In genomic region chr20:52974155-52974554, GRCh38 we compare ENCODE assay signal across 9 cellular contexts. TPM values are rescaled to one million over a fixed set of nuclear protein-coding genes. Genes with fewer than 3 reads are reported as not detected.
DNase-seq lines count a peak whose midpoint lies in the region; ATAC-seq lines count a peak whose summit lies in the region.
"Had no signal": no experiment of that assay in that cellular context is flagged by ENCODE, and none has a peak within 500 bp of the region (broad histone marks: within the 10 kb centered on the region; RNA-seq: fewer than 3 reads in every experiment).

No MANE protein-coding gene starts in this region.

- H3K9me3 ChIP-seq in mesodermal cell (ENCODE audit: control insufficient read depth, low read length), result no peaks in the 10 kb centered on the region
- peaks cover 0 to 4% of the 10 kb centered on the region in 2 donors for H3K9me3 ChIP-seq in stomach smooth muscle (ENCODE audit: control insufficient read depth in 2 of 2, low read length in 2 of 2)

- no peak overlapping the region for H3K27ac ChIP-seq in mesodermal cell (ENCODE audit: low read depth, low read length, severe bottlenecking)
- H3K27ac ChIP-seq in stomach smooth muscle (ENCODE audit: low read length), result no peak overlapping the region

- POLR2A ChIA-PET in activated CD4-positive, alpha-beta T cell treated with anti-CD3 and anti-CD28 coated beads for 36 hours (lab: Charles Lee), result interaction anchor here (1.1 to 3.0 kb wide), 8 partner anchors 27 to 926 kb away, joined by 4 to 30 read pairs (median 10); no protein-coding TSS in a partner anchor

- H3K4me1 ChIP-seq in mesodermal cell (ENCODE audit: control insufficient read depth, insufficient read depth, low read length, poor library complexity, severe bottlenecking) (no peaks in the 10 kb centered on the region), stomach smooth muscle (ENCODE audit: control insufficient read depth, insufficient read depth, low read length) (peaks cover 3% of the 10 kb centered on the region)

- H3K9ac ChIP-seq in stomach smooth muscle (ENCODE audit: low read length in 2 of 2), result peak overlapping the region in 1 of 2 donors; percentile 34

- peaks cover 8 to 14% of the 10 kb centered on the region in 2 donors for H3K27me3 ChIP-seq in stomach smooth muscle (ENCODE audit: control insufficient read depth in 1 of 2, insufficient read depth in 2 of 2, low read length in 2 of 2)

- H3K36me3 ChIP-seq in mesodermal cell (ENCODE audit: control insufficient read depth, insufficient read depth, low read length) (no peaks in the 10 kb centered on the region), stomach smooth muscle (ENCODE audit: control insufficient read depth in 2 of 2, insufficient read depth in 2 of 2, low read length in 2 of 2) (no peaks in the 10 kb centered on the region)

- H3K36me3 Mint-ChIP-seq in activated CD4-positive, alpha-beta T cell treated with anti-CD3 and anti-CD28 coated beads for 36 hours (ENCODE audit: low read depth), result peaks cover 25% of the 10 kb centered on the region

- DNase-seq in activated CD4-positive, alpha-beta T cell treated with anti-CD3 and anti-CD28 coated beads for 36 hours, result peak; percentile 68
- no peak for DNase-seq in activated CD4-positive, alpha-beta T cell treated with anti-CD3 and anti-CD28 coated beads for 1 hour
- DNase-seq in activated naive CD4-positive, alpha-beta T cell treated with anti-CD3 and anti-CD28 coated beads, Interleukin-2, amount 50 U/mL, for 16 hours, result peak; percentile 41
- DNase-seq in T1000 (lab: John Stamatoyannopoulos, UW), result no peak
- no peak for DNase-seq in NCI-H1436 (lab: John Stamatoyannopoulos, UW)
- DNase-seq in DMS 273 treated with DMSO at 0.1 percent for 48 hours (lab: John Stamatoyannopoulos, UW), result no peak

- intact Hi-C loops in activated CD4-positive, alpha-beta T cell treated with anti-CD3 and anti-CD28 coated beads for 36 hours (cut with DNase I, micrococcal nuclease), result loop anchor here (1.0 to 10.0 kb wide), 14 partner anchors 27 to 971 kb away; no protein-coding TSS in a partner anchor

- no peaks in the 10 kb centered on the region for H3K9me3 Mint-ChIP-seq in activated CD4-positive, alpha-beta T cell treated with anti-CD3 and anti-CD28 coated beads for 36 hours (ENCODE audit: low read depth)

- H3K4me3 ChIP-seq in mesodermal cell (ENCODE audit: extremely low read depth, insufficient read depth, low read length, poor library complexity, severe bottlenecking), result peak overlapping the region; percentile 53
- H3K4me3 ChIP-seq in stomach smooth muscle (ENCODE audit: low read length in 2 of 2), result peak overlapping the region; percentile 13 to 73

- peak; percentile 45 for ATAC-seq in activated CD4-positive, alpha-beta T cell treated with anti-CD3 and anti-CD28 coated beads for 36 hours

- peak overlapping the region; percentile 94 for H3K27ac Mint-ChIP-seq in activated CD4-positive, alpha-beta T cell treated with anti-CD3 and anti-CD28 coated beads for 36 hours

- CTCF ChIA-PET in activated CD4-positive, alpha-beta T cell treated with anti-CD3 and anti-CD28 coated beads for 36 hours (lab: Charles Lee), result interaction anchor here (0.7 to 1.3 kb wide), 4 partner anchors 15 to 235 kb away, joined by 3 to 4 read pairs (median 4); no protein-coding TSS in a partner anchor

- peak overlapping the region; percentile 79 for H3K4me3 Mint-ChIP-seq in activated CD4-positive, alpha-beta T cell treated with anti-CD3 and anti-CD28 coated beads for 36 hours

- H3K27me3 Mint-ChIP-seq in activated CD4-positive, alpha-beta T cell treated with anti-CD3 and anti-CD28 coated beads for 36 hours, result peaks cover 8% of the 10 kb centered on the region

- H3K4me1 Mint-ChIP-seq in activated CD4-positive, alpha-beta T cell treated with anti-CD3 and anti-CD28 coated beads for 36 hours, result peaks cover 50% of the 10 kb centered on the region

- WGBS in mesodermal cell (ENCODE audit: insufficient coverage in 2 of 2), 2 experiments, result 79 to 100% methylated on average over 1 to 3 of the region's 5 CpGs

RNA-seq across cellular contexts. Expression of gene TSHZ2, which starts 2.0 kb away (rescaled TPM):
- total RNA-seq in activated CD4-positive, alpha-beta T cell treated with anti-CD3 and anti-CD28 coated beads for 36 hours, result 10 to 100 TPM; 25.9 to 43.6 TPM
- polyA plus RNA-seq in mesodermal cell (2013, experiment 1 of 2), result 6.6 TPM
- 5.8 TPM for polyA plus RNA-seq in mesodermal cell (2013, experiment 2 of 2)
- total RNA-seq: NCI-H460 had no signal

Comparison
In these comparisons a context has a peak if more than half of its experiments do, and no peak if none do; other contexts are left out.
1. DNase-seq: peak in activated CD4-positive, alpha-beta T cell treated with anti-CD3 and anti-CD28 coated beads for 36 hours (single experiment) and activated naive CD4-positive, alpha-beta T cell treated with anti-CD3 and anti-CD28 coated beads, Interleukin-2, amount 50 U/mL, for 16 hours (single experiment); none in activated CD4-positive, alpha-beta T cell treated with anti-CD3 and anti-CD28 coated beads for 1 hour (single experiment), T1000 (single experiment), NCI-H1436 (single experiment) and DMS 273 treated with DMSO at 0.1 percent for 48 hours (single experiment).